8 cellular contexts compared by ENCODE assay signal in genomic region chr2:87542599-87543174, GRCh38.
A peak's percentile ranks its signal among the peaks of the same experiment; 100 is the strongest.
DNase-seq lines count a peak whose midpoint lies in the region; FAIRE-seq and TF ChIP-seq lines count a peak whose summit lies in the region.
"Not testable (repeated sequence)": the region's sequence is repeated elsewhere in the genome, so short reads cannot be mapped to it uniquely, and the experiment has no call there.

No MANE protein-coding gene starts in this region.

- not testable (repeated sequence) for H3K27ac ChIP-seq in CD4-positive, alpha-beta memory T cell (ENCODE audit: low read depth, low read length)
- peak overlapping the region; percentile 74 for H3K27ac ChIP-seq in KOPT-K1 (ENCODE audit: low read depth, low read length, poor library complexity, severe bottlenecking)

- H3K4me3 Mint-ChIP-seq in CD4-positive, alpha-beta memory T cell: peak overlapping the region in 2 of 8 donors; percentile 17 to 76
- peak overlapping the region; percentile 47 for H3K4me3 Mint-ChIP-seq in activated T-helper 2 cell treated with anti-CD3 and anti-CD28 coated beads, Interferon-gamma antibody, Interleukin-2, Interleukin-4, amounts not matched to agents 10 μg/mL and 5 μg/mL and 100 μg/mL, durations not matched to agents 14 hours and 24 hours and 36 hours (ENCODE audit: low read depth)
- peak overlapping the region; percentile 59 for H3K4me3 Mint-ChIP-seq in neural crest cell

- not testable (repeated sequence) for H3K9me3 ChIP-seq in CD4-positive, alpha-beta memory T cell (ENCODE audit: control insufficient read depth in 1 of 2, low read length in 2 of 2); KOPT-K1 (ENCODE audit: insufficient read depth, low read length, poor library complexity, severe bottlenecking)

- H3K4me1 Mint-ChIP-seq in CD4-positive, alpha-beta memory T cell: peaks cover 2 to 11% (median 3%) of the 10 kb centered on the region in 4 donors
- not testable (repeated sequence) for H3K4me1 Mint-ChIP-seq in activated T-helper 2 cell treated with anti-CD3 and anti-CD28 coated beads, Interferon-gamma antibody, Interleukin-2, Interleukin-4, amounts not matched to agents 10 μg/mL and 5 μg/mL and 100 μg/mL, durations not matched to agents 14 hours and 24 hours and 36 hours (ENCODE audit: low read depth); neural crest cell

- H3K36me3 Mint-ChIP-seq in CD4-positive, alpha-beta memory T cell; activated T-helper 2 cell treated with anti-CD3 and anti-CD28 coated beads, Interferon-gamma antibody, Interleukin-2, Interleukin-4, amounts not matched to agents 10 μg/mL and 5 μg/mL and 100 μg/mL, durations not matched to agents 14 hours and 24 hours and 36 hours (ENCODE audit: low read depth); neural crest cell (ENCODE audit: low read depth): not testable (repeated sequence)

- not testable (repeated sequence) for TF ChIP-seq CTCF in bronchial epithelial cell (IDR thresholded peaks at IDR 0.05; ENCODE audit: insufficient read depth, low read length, severe bottlenecking); neural crest cell (conservative IDR thresholded peaks at IDR 0.05)

- intact Hi-C loops in CD4-positive, alpha-beta memory T cell (cut with micrococcal nuclease); activated T-helper 2 cell treated with anti-CD3 and anti-CD28 coated beads, Interferon-gamma antibody, Interleukin-2, Interleukin-4, amounts not matched to agents 10 μg/mL and 5 μg/mL and 100 μg/mL, durations not matched to agents 14 hours and 24 hours and 36 hours (cut with micrococcal nuclease): not testable (repeated sequence)

- H3K36me3 ChIP-seq in CD4-positive, alpha-beta memory T cell (ENCODE audit: insufficient read depth, low read length); KOPT-K1 (ENCODE audit: insufficient read depth, low read length); bronchial epithelial cell (ENCODE audit: control insufficient read depth, insufficient read depth, low read length): not testable (repeated sequence)

- H3K4me3 ChIP-seq in CD4-positive, alpha-beta memory T cell (ENCODE audit: low read length in 2 of 2); bronchial epithelial cell (ENCODE audit: low read depth, low read length): not testable (repeated sequence)

- H3K4me1 ChIP-seq in CD4-positive, alpha-beta memory T cell (ENCODE audit: insufficient read depth, low read length): not testable (repeated sequence)

- H3K27me3 Mint-ChIP-seq in CD4-positive, alpha-beta memory T cell; activated T-helper 2 cell treated with anti-CD3 and anti-CD28 coated beads, Interferon-gamma antibody, Interleukin-2, Interleukin-4, amounts not matched to agents 10 μg/mL and 5 μg/mL and 100 μg/mL, durations not matched to agents 14 hours and 24 hours and 36 hours (ENCODE audit: low read depth); neural crest cell (ENCODE audit: low read depth): not testable (repeated sequence)

- H3K9me3 Mint-ChIP-seq in CD4-positive, alpha-beta memory T cell; activated T-helper 2 cell treated with anti-CD3 and anti-CD28 coated beads, Interferon-gamma antibody, Interleukin-2, Interleukin-4, amounts not matched to agents 10 μg/mL and 5 μg/mL and 100 μg/mL, durations not matched to agents 14 hours and 24 hours and 36 hours; neural crest cell: not testable (repeated sequence)

- CTCF ChIA-PET in CD4-positive, alpha-beta memory T cell (lab: Charles Lee; ENCODE audit: partially characterized antibody): not testable (repeated sequence)

- peak overlapping the region in 5 of 7 donors; percentile 22 to 72 (median 55) for H3K27ac Mint-ChIP-seq in CD4-positive, alpha-beta memory T cell
- H3K27ac Mint-ChIP-seq in activated T-helper 2 cell treated with anti-CD3 and anti-CD28 coated beads, Interferon-gamma antibody, Interleukin-2, Interleukin-4, amounts not matched to agents 10 μg/mL and 5 μg/mL and 100 μg/mL, durations not matched to agents 14 hours and 24 hours and 36 hours: peak overlapping the region; percentile 93
- H3K27ac Mint-ChIP-seq in neural crest cell (ENCODE audit: unreplicated experiment): peak overlapping the region; percentile 89

- not testable (repeated sequence) for H3K27me3 ChIP-seq in CD4-positive, alpha-beta memory T cell (ENCODE audit: insufficient read depth, low read length); bronchial epithelial cell (ENCODE audit: control insufficient read depth, insufficient read depth, low read length)

- POLR2A ChIA-PET in CD4-positive, alpha-beta memory T cell (lab: Charles Lee; ENCODE audit: partially characterized antibody): not testable (repeated sequence)

- not testable (repeated sequence) for FAIRE-seq in bronchial epithelial cell (lab: Jason Lieb, UNC)

- DNase-seq in CD4-positive, alpha-beta memory T cell; activated T-helper 2 cell treated with anti-CD3 and anti-CD28 coated beads, Interferon-gamma antibody, Interleukin-2, Interleukin-4, amounts not matched to agents 10 μg/mL and 5 μg/mL and 100 μg/mL, durations not matched to agents 14 hours and 24 hours and 36 hours (ENCODE audit: low spot score): not testable (repeated sequence)
- DNase-seq in activated CD4-positive, alpha-beta T cell treated with anti-CD3 and anti-CD28 coated beads for 4 hours: peak; percentile 6 to 58
- DNase-seq in bronchial epithelial cell (ENCODE audit: low read depth) (peak; percentile 33), inferior parietal cortex (ENCODE audit: extremely low spot score) (peak; percentile 9), neural crest cell (ENCODE audit: low read depth, low spot score) (peak; percentile 5)
- peak; percentile 2 for DNase-seq in stimulated activated CD8-positive, alpha-beta memory T cell treated with anti-CD3 and anti-CD28 coated beads, Interleukin-4, amount 100 ng/mL, for 24 hours (ENCODE audit: low read depth)
